19 cellular contexts compared by ENCODE assay signal in genomic region chr15:39059886-39060285, GRCh38.
DNase-seq lines count a peak whose midpoint lies in the region; ATAC-seq and TF ChIP-seq lines count a peak whose summit lies in the region.
"Had no signal": no experiment of that assay in that cellular context is flagged by ENCODE, and none has a peak within 500 bp of the region (broad histone marks: within the 10 kb centered on the region; RNA-seq: fewer than 3 reads in every experiment).

No MANE protein-coding gene starts in this region.

- no peaks in the 10 kb centered on the region for H3K79me1 ChIP-seq in mesenchymal stem cell (replicated peaks; ENCODE audit: low read length, poor library complexity, severe bottlenecking)

- H3K9me3 ChIP-seq in AG04450 (ENCODE audit: control insufficient read depth, insufficient read depth, low read length) (no peaks in the 10 kb centered on the region), mesenchymal stem cell (ENCODE audit: control insufficient read depth, low read length) (no peaks in the 10 kb centered on the region)
- H3K9me3 ChIP-seq: Caco-2 had no signal

- H3K36me3 Mint-ChIP-seq in HFFc6 (ENCODE audit: low read depth) = no peaks in the 10 kb centered on the region
- H3K36me3 Mint-ChIP-seq: CD4-positive, alpha-beta memory T cell had no signal

- H2BK12ac ChIP-seq in mesenchymal stem cell (ENCODE audit: low read length in 2 of 2) = no peak overlapping the region

- H3K9ac ChIP-seq in mesenchymal stem cell (ENCODE audit: low read length) = no peak overlapping the region

- H3K4me3 ChIP-seq in AG04450 (ENCODE audit: low read depth, low read length) (no peak overlapping the region), mesenchymal stem cell (ENCODE audit: insufficient read depth in 1 of 2, low read depth in 1 of 2, low read length in 2 of 2) (no peak overlapping the region)
- H3K4me3 ChIP-seq: GM12878, GM23338 had no signal

- 87% methylated on average over 2 of the region's 4 CpGs for whole genome bisulfite sequencing in mesenchymal stem cell

- H3K27me3 Mint-ChIP-seq in HFFc6 (ENCODE audit: insufficient read depth) = no peaks in the 10 kb centered on the region

- no peaks in the 10 kb centered on the region for H3K9me3 Mint-ChIP-seq in HFFc6
- H3K9me3 Mint-ChIP-seq: CD4-positive, alpha-beta memory T cell had no signal

- no peak overlapping the region for H2BK120ac ChIP-seq in mesenchymal stem cell (ENCODE audit: low read depth, low read length)

- no peak overlapping the region for H2BK5ac ChIP-seq in mesenchymal stem cell (ENCODE audit: low read depth, low read length, poor library complexity, severe bottlenecking)

- H3K4me2 ChIP-seq in mesenchymal stem cell (ENCODE audit: low read length, poor library complexity, severe bottlenecking) = no peak overlapping the region
- H3K4me2 ChIP-seq: GM23338 had no signal

- no peaks in the 10 kb centered on the region for H3K36me3 ChIP-seq in mesenchymal stem cell (ENCODE audit: control insufficient read depth in 1 of 2, insufficient read depth in 2 of 2, low read depth in 1 of 2, low read length in 2 of 2)

- DNase-seq in AG04450 (ENCODE audit: low read depth, low spot score) = peak; percentile 33
- DNase-seq in HFFc6 = no peak
- peak; percentile 10 for DNase-seq in RPMI7951 (ENCODE audit: low read depth)
- DNase-seq in mesenchymal stem cell = peak; percentile 18
- DNase-seq in DMS114 treated with DMSO at 0.1 percent for 48 hours (lab: John Stamatoyannopoulos, UW; ENCODE audit: unreplicated experiment) = no peak
- DNase-seq in COLO829 (ENCODE audit: low spot score) = no peak
- DNase-seq: C1 segment of cervical spinal cord; Caco-2; CD4-positive, alpha-beta memory T cell; DMS79; EL; GDM1; H9 had no signal

- H3K18ac ChIP-seq in mesenchymal stem cell (ENCODE audit: low read depth in 1 of 2, low read length in 2 of 2) = peak overlapping the region in 1 of 2 experiments; percentile 21

- no peak overlapping the region for H3K27ac ChIP-seq in AG04450 (ENCODE audit: low read depth, low read length)
- H3K27ac ChIP-seq in mesenchymal stem cell (ENCODE audit: low read length, poor library complexity, severe bottlenecking) = no peak overlapping the region
- H3K27ac ChIP-seq: 22Rv1 had no signal

- no peak overlapping the region for H3K4ac ChIP-seq in mesenchymal stem cell (ENCODE audit: low read depth in 1 of 2, low read length in 2 of 2)

- H3K14ac ChIP-seq in mesenchymal stem cell (ENCODE audit: low read length in 2 of 2) = no peak overlapping the region

- no peak overlapping the region for H2BK15ac ChIP-seq in mesenchymal stem cell (ENCODE audit: low read depth, poor library complexity, severe bottlenecking)

- H3K4me1 ChIP-seq in mesenchymal stem cell (ENCODE audit: control insufficient read depth, insufficient read depth, low read depth, low read length) = no peaks in the 10 kb centered on the region

- no peak overlapping the region for H3K23ac ChIP-seq in mesenchymal stem cell (ENCODE audit: low read length in 2 of 2)

- H3K4me1 Mint-ChIP-seq in HFFc6 (ENCODE audit: low read depth) = peaks cover 47% of the 10 kb centered on the region
- H3K4me1 Mint-ChIP-seq: CD4-positive, alpha-beta memory T cell had no signal

- H2AK5ac ChIP-seq in mesenchymal stem cell (ENCODE audit: low read length, severe bottlenecking) = no peak overlapping the region

- H2AFZ ChIP-seq in mesenchymal stem cell (ENCODE audit: low read depth, low read length) = no peak overlapping the region
- H2AFZ ChIP-seq: GM23338 had no signal

- no peaks in the 10 kb centered on the region for H3K27me3 ChIP-seq in AG04450 (ENCODE audit: control insufficient read depth, insufficient read depth, low read length)
- no peaks in the 10 kb centered on the region for H3K27me3 ChIP-seq in mesenchymal stem cell (ENCODE audit: control insufficient read depth in 1 of 2, insufficient read depth in 1 of 2, low read length in 2 of 2)

- TF ChIP-seq CTCF in AG04450 (IDR thresholded peaks at IDR 0.05; ENCODE audit: low read depth, low read length) = no peak
- no peak for TF ChIP-seq CTCF in HFFc6 (IDR thresholded peaks at IDR 0.05)

- CTCF ChIA-PET in AG04450 (lab: Charles Lee) = no interaction called here

- ATAC-seq in HG02623 (IDR thresholded peaks at IDR 0.05; ENCODE audit: unreplicated experiment) (no peak), GM19467 (IDR thresholded peaks at IDR 0.05; ENCODE audit: unreplicated experiment) (no peak)
- ATAC-seq: GM12878, GM23338, HCT116 had no signal

- H3K27ac Mint-ChIP-seq in HFFc6 = 0 out of 2 replicates have a peak overlapping the region, but pooled peaks have one; percentile 3
- H3K27ac Mint-ChIP-seq: CD4-positive, alpha-beta memory T cell; GM23338 had no signal

- no peak overlapping the region for H3K4me3 Mint-ChIP-seq in HFFc6
- H3K4me3 Mint-ChIP-seq: CD4-positive, alpha-beta memory T cell; GM23338; H9 had no signal

- POLR2A ChIA-PET in AG04450 (lab: Yijun Ruan, JAX) = no interaction called here

- H4K91ac ChIP-seq in mesenchymal stem cell (ENCODE audit: low read length) = no peak overlapping the region

- H4K8ac ChIP-seq in mesenchymal stem cell (ENCODE audit: low read length) = no peak overlapping the region

Comparison
In these comparisons a context has a peak if more than half of its experiments do, and no peak if none do; other contexts are left out.
1. DNase-seq: peak in AG04450 (single experiment), RPMI7951 (single experiment) and mesenchymal stem cell (single experiment); none in HFFc6 (single experiment), DMS114 treated with DMSO at 0.1 percent for 48 hours (single experiment) and COLO829 (single experiment).